31 cellular contexts compared by ENCODE assay signal in the genomic region with DNA sequence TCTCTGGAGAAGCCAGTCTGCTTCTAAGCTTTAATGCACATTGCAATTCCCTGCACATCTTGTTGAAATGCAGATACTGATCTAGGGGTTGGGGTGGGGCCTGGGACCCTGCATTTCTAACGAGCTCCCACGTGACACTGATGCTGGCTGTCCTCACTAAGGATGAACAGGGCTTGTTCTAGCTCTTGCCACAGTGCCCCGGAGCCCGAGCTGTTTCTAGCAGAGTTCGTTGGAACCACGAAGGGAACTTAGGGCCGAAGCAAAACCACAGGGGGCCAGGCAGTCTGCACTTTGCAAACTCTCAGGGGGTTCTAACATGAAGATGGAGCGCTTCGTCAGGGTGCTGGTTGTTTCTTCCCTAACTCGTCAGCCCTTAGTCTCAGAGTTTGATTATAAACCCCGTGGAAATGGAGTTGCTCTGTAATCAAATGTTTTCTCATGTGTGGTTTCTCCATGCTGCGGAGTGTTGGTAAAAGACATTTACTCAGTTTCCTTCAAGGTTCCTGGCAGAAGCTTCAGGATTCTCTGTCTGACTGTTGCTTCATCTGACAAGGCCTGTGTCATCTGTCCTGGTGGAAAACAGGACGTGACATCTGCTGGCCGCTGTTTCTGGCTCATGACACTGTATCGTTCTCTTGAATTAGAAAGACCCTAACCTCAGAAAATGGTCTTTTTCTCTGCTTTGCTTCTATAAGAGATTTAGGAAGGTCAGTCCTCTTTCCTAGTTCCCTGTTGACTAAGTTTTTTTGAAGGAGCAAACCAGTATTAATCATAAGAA.
"Had no signal": no experiment of that assay in that cellular context is flagged by ENCODE, and none has a peak within 500 bp of the region (broad histone marks: within the 10 kb centered on the region; RNA-seq: fewer than 3 reads in every experiment).

No MANE protein-coding gene starts in this region.

- H3K36me3 Mint-ChIP-seq: activated CD4-positive, alpha-beta memory T cell treated with anti-CD3 and anti-CD28 coated beads for 36 hours; activated naive CD8-positive, alpha-beta T cell; brain; T-cell had no signal

- DNase-seq: activated CD4-positive, alpha-beta memory T cell treated with anti-CD3 and anti-CD28 coated beads for 36 hours; activated CD4-positive, alpha-beta T cell treated with anti-CD3 and anti-CD28 coated beads, Interleukin-2, amount 10 ng/mL, durations not matched to agents 7 days and 5 days; activated CD4-positive, CD25-positive, alpha-beta regulatory T cell; activated CD8-positive, alpha-beta memory T cell treated with anti-CD3 and anti-CD28 coated beads for 24 hours; activated gamma-delta T cell; activated naive CD4-positive, alpha-beta T cell treated with anti-CD3 and anti-CD28 coated beads for 36 hours; activated T-cell treated with anti-CD3 and anti-CD28 coated beads, Interleukin-2, amount 50 U/mL, for 48 hours; amygdala; KG1; NCI-H1092; NCI-H1417 treated with DMSO at 0.1 percent for 48 hours; NCI-H1694; NCI-H2029; NCI-H2107; NCI-H2171 treated with DMSO at 0.1 percent for 48 hours; NCI-H510A treated with DMSO at 0.1 percent for 48 hours; NCI-H69; NK-92 treated with Interleukin-12 subunit alpha and Interleukin-12 subunit beta, amount 100 ng/mL, for 24 hours; OCI-M1; RPMI8226; T-cell; T-helper 2 cell; T1000 had no signal

- H3K4me3 Mint-ChIP-seq: activated CD4-positive, alpha-beta memory T cell treated with anti-CD3 and anti-CD28 coated beads for 36 hours; activated CD4-positive, alpha-beta T cell treated with anti-CD3 and anti-CD28 coated beads, Interleukin-2, amount 10 ng/mL, durations not matched to agents 7 days and 5 days; activated naive CD4-positive, alpha-beta T cell treated with anti-CD3 and anti-CD28 coated beads for 36 hours; activated naive CD8-positive, alpha-beta T cell; activated T-helper 17 cell treated with anti-CD3 and anti-CD28 coated beads, Interleukin-2, amount 50 U/mL, for 72 hours; brain; T-cell had no signal

- FAIRE-seq: astrocyte had no signal

- H3K27ac ChIP-seq: SK-N-MC, VCaP had no signal

- H3K27ac Mint-ChIP-seq: activated CD4-positive, alpha-beta memory T cell treated with anti-CD3 and anti-CD28 coated beads for 36 hours; activated CD4-positive, alpha-beta T cell treated with anti-CD3 and anti-CD28 coated beads, Interleukin-2, amount 10 ng/mL, durations not matched to agents 7 days and 5 days; activated naive CD4-positive, alpha-beta T cell treated with anti-CD3 and anti-CD28 coated beads for 36 hours; activated naive CD8-positive, alpha-beta T cell; activated T-helper 17 cell treated with anti-CD3 and anti-CD28 coated beads, Interleukin-2, amount 50 U/mL, for 72 hours; brain; T-cell had no signal

- H3K4me1 Mint-ChIP-seq: activated CD4-positive, alpha-beta T cell treated with anti-CD3 and anti-CD28 coated beads, Interleukin-2, amount 10 ng/mL, durations not matched to agents 7 days and 5 days; activated T-helper 17 cell treated with anti-CD3 and anti-CD28 coated beads, Interleukin-2, amount 50 U/mL, for 72 hours; T-cell had no signal

- ATAC-seq: activated T-helper 17 cell treated with anti-CD3 and anti-CD28 coated beads, Interleukin-2, amount 50 U/mL, for 72 hours; Panc1; Right ventricle myocardium inferior; T-cell had no signal

- H3K4me3 ChIP-seq: SK-N-MC had no signal
